Comparison of ENCODE assay signal across 16 cellular contexts in genomic region chr2:29215739-29216608, GRCh38.
DNase-seq lines count a peak whose midpoint lies in the region; ATAC-seq, FAIRE-seq and TF ChIP-seq lines count a peak whose summit lies in the region.
"Had no signal": no experiment of that assay in that cellular context is flagged by ENCODE, and none has a peak within 500 bp of the region (broad histone marks: within the 10 kb centered on the region; RNA-seq: fewer than 3 reads in every experiment).

No MANE protein-coding gene starts in this region.

- no peak overlapping the region for H3K4me3 Mint-ChIP-seq in CD14-positive monocyte
- no peak overlapping the region for H3K4me3 Mint-ChIP-seq in activated CD8-positive, alpha-beta memory T cell treated with anti-CD3 and anti-CD28 coated beads, Interleukin-2, amount 10 ng/mL, durations not matched to agents 7 days and 5 days
- H3K4me3 Mint-ChIP-seq: H9 had no signal

- no peak overlapping the region for H3K4me3 ChIP-seq in HAP-1
- H3K4me3 ChIP-seq: BLaER1, PC-9 had no signal

- peak; percentile 89 for FAIRE-seq in D721Med (lab: Jason Lieb, UNC)
- FAIRE-seq: GM18507 had no signal

- CTCF ChIA-PET in activated CD8-positive, alpha-beta memory T cell treated with anti-CD3 and anti-CD28 coated beads, Interleukin-2, amount 10 ng/mL, durations not matched to agents 7 days and 5 days (lab: Charles Lee) = no interaction called here

- H3K27me3 ChIP-seq in HAP-1 (ENCODE audit: low read depth) = no peaks in the 10 kb centered on the region; the same call in 1 of the 2 replicates
- H3K27me3 ChIP-seq: BLaER1 had no signal

- DNase-seq in CD14-positive monocyte (ENCODE audit: low spot score) = peak; percentile 17
- DNase-seq in D721Med (ENCODE audit: insufficient read length, low spot score) = peak; percentile 85
- DNase-seq in activated CD8-positive, alpha-beta memory T cell treated with anti-CD3 and anti-CD28 coated beads, Interleukin-2, amount 10 ng/mL, durations not matched to agents 7 days and 5 days = peak; percentile 36
- DNase-seq in omental fat pad (ENCODE audit: low spot score) = no peak
- DNase-seq in NCI-H187 (lab: John Stamatoyannopoulos, UW) = no peak
- DNase-seq in HAP-1 (ENCODE audit: low spot score in 2 of 2) = no peak
- DNase-seq: H9, KBM-7, NCI-H1048, NCI-H146, NCI-H2227 treated with DMSO at 0.1 percent for 48 hours, NCI-H526, PC-9 had no signal

- peaks cover 3% of the 10 kb centered on the region for H3K4me1 Mint-ChIP-seq in CD14-positive monocyte
- H3K4me1 Mint-ChIP-seq in activated CD8-positive, alpha-beta memory T cell treated with anti-CD3 and anti-CD28 coated beads, Interleukin-2, amount 10 ng/mL, durations not matched to agents 7 days and 5 days = peaks cover 6% of the 10 kb centered on the region

- in situ Hi-C loops in HAP-1 (cut with MboI; ENCODE audit: low sequenced_read_pairs) = no loop called here

- H3K4me1 ChIP-seq in HAP-1 = peaks cover 5% of the 10 kb centered on the region

- H3K9me3 ChIP-seq in HAP-1 = no peaks in the 10 kb centered on the region

- no peak overlapping the region for H3K27ac Mint-ChIP-seq in CD14-positive monocyte
- no peak overlapping the region for H3K27ac Mint-ChIP-seq in activated CD8-positive, alpha-beta memory T cell treated with anti-CD3 and anti-CD28 coated beads, Interleukin-2, amount 10 ng/mL, durations not matched to agents 7 days and 5 days

- TF ChIP-seq CTCF in CD14-positive monocyte (IDR thresholded peaks at IDR 0.05) = no peak
- no peak for TF ChIP-seq CTCF in D721Med (IDR thresholded peaks at IDR 0.05; ENCODE audit: insufficient read depth, missing control alignments)
- no peak for TF ChIP-seq CTCF in omental fat pad (IDR thresholded peaks at IDR 0.05)

- no peaks in the 10 kb centered on the region for H3K36me3 Mint-ChIP-seq in CD14-positive monocyte
- no peaks in the 10 kb centered on the region for H3K36me3 Mint-ChIP-seq in activated CD8-positive, alpha-beta memory T cell treated with anti-CD3 and anti-CD28 coated beads, Interleukin-2, amount 10 ng/mL, durations not matched to agents 7 days and 5 days

- intact Hi-C loops in CD14-positive monocyte (cut with micrococcal nuclease) = no loop called here

- ATAC-seq in activated CD8-positive, alpha-beta memory T cell treated with anti-CD3 and anti-CD28 coated beads, Interleukin-2, amount 10 ng/mL, durations not matched to agents 7 days and 5 days = no peak
- ATAC-seq in omental fat pad (ENCODE audit: low FRiP score) (peak; percentile 19), HG03108 (IDR thresholded peaks at IDR 0.05; ENCODE audit: unreplicated experiment) (no peak)

- no peaks in the 10 kb centered on the region for H3K9me3 Mint-ChIP-seq in CD14-positive monocyte
- H3K9me3 Mint-ChIP-seq in activated CD8-positive, alpha-beta memory T cell treated with anti-CD3 and anti-CD28 coated beads, Interleukin-2, amount 10 ng/mL, durations not matched to agents 7 days and 5 days (ENCODE audit: low read depth) = no peaks in the 10 kb centered on the region
- H3K9me3 Mint-ChIP-seq: H9 had no signal

- H3K36me3 ChIP-seq in HAP-1 (replicated peaks) = no peaks in the 10 kb centered on the region
- H3K36me3 ChIP-seq: BLaER1 had no signal

- H3K27me3 Mint-ChIP-seq in CD14-positive monocyte (ENCODE audit: low read depth in 3 of 3) = peaks cover 8 to 16% (median 15%) of the 10 kb centered on the region in 3 donors
- H3K27me3 Mint-ChIP-seq in activated CD8-positive, alpha-beta memory T cell treated with anti-CD3 and anti-CD28 coated beads, Interleukin-2, amount 10 ng/mL, durations not matched to agents 7 days and 5 days = no peaks in the 10 kb centered on the region

Comparison
In these comparisons a context has a peak if more than half of its experiments do, and no peak if none do; other contexts are left out.
1. DNase-seq: peak in CD14-positive monocyte (single experiment), D721Med (single experiment) and activated CD8-positive, alpha-beta memory T cell treated with anti-CD3 and anti-CD28 coated beads, Interleukin-2, amount 10 ng/mL, durations not matched to agents 7 days and 5 days (single experiment); none in omental fat pad (single experiment), NCI-H187 (0 of 2) and HAP-1 (0 of 2).